ENCODE assay signal across 1 cellular context in the genomic region with DNA sequence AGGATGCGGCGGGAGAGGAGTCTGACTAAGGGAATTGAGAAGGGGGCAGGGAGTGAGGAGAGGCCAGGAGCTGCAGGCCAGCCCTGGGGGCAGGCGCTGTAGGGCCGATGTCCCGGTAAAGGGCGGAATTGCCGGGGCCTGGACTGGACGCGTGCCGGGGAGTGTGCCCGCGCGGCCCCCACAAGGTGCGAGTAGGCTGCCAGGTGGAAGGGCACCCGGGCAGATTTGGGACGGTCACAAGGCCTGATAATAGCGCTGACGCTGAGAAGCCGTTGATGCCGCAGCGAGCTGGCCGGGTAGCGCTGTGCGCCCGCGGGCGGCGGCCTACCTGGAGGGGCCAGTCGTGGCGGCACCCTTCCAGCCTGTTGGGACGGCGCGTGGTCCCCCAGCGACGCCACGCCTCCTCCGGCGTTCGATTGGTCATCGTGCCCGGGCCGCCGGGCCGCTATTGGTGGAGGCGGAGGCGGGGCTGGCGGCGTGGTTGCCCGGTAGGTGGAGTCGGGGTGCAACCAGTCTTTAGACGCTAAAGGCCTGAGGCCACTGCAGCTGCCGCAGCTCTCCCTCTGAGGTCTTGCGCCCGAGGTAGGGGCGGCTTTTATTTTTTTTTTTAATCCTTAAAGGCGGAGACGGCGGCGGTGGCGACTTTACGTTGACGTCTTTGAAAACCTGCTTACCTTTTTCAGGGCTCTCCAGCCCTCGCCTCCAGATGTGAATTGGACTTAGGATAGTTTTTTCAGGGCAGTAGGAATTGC.
TF ChIP-seq lines count a peak whose summit lies in the region.

No MANE protein-coding gene starts in this region.

TF ChIP-seq in SK-N-SH, 30 proteins besides CTCF, POLR2A, EP300 and RAD21 (continued from another document):
- TF ChIP-seq, protein P1, sequence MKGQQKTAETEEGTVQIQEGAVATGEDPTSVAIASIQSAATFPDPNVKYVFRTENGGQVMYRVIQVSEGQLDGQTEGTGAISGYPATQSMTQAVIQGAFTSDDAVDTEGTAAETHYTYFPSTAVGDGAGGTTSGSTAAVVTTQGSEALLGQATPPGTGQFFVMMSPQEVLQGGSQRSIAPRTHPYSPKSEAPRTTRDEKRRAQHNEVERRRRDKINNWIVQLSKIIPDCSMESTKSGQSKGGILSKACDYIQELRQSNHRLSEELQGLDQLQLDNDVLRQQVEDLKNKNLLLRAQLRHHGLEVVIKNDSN (IDR thresholded peaks at IDR 0.05; ENCODE audit: borderline replicate concordance, low read depth), result 0 out of 2 replicates have a peak, but pooled peaks have one; percentile 30
- TF ChIP-seq, protein P2, sequence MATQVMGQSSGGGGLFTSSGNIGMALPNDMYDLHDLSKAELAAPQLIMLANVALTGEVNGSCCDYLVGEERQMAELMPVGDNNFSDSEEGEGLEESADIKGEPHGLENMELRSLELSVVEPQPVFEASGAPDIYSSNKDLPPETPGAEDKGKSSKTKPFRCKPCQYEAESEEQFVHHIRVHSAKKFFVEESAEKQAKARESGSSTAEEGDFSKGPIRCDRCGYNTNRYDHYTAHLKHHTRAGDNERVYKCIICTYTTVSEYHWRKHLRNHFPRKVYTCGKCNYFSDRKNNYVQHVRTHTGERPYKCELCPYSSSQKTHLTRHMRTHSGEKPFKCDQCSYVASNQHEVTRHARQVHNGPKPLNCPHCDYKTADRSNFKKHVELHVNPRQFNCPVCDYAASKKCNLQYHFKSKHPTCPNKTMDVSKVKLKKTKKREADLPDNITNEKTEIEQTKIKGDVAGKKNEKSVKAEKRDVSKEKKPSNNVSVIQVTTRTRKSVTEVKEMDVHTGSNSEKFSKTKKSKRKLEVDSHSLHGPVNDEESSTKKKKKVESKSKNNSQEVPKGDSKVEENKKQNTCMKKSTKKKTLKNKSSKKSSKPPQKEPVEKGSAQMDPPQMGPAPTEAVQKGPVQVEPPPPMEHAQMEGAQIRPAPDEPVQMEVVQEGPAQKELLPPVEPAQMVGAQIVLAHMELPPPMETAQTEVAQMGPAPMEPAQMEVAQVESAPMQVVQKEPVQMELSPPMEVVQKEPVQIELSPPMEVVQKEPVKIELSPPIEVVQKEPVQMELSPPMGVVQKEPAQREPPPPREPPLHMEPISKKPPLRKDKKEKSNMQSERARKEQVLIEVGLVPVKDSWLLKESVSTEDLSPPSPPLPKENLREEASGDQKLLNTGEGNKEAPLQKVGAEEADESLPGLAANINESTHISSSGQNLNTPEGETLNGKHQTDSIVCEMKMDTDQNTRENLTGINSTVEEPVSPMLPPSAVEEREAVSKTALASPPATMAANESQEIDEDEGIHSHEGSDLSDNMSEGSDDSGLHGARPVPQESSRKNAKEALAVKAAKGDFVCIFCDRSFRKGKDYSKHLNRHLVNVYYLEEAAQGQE (IDR thresholded peaks at IDR 0.05; ENCODE audit: low read depth, low read length), result no peak
- TF ChIP-seq GATA2 (CRISPR knock-in tag; IDR thresholded peaks at IDR 0.05) (no peak), NFIC (IDR thresholded peaks at IDR 0.05; ENCODE audit: borderline replicate concordance) (no peak), MEF2A (IDR thresholded peaks at IDR 0.05; ENCODE audit: borderline replicate concordance, low read depth) (no peak), MXI1 (IDR thresholded peaks at IDR 0.05; ENCODE audit: low read depth, low read length) (peak; percentile 95), FOXJ3 (CRISPR knock-in tag; IDR thresholded peaks at IDR 0.05) (no peak), GABPA (IDR thresholded peaks at IDR 0.05; ENCODE audit: low read depth) (no peak), TEAD4 (IDR thresholded peaks at IDR 0.05; ENCODE audit: borderline replicate concordance, insufficient read depth) (no peak), NRF1 (IDR thresholded peaks at IDR 0.05; ENCODE audit: low read depth, low read length) (no peak), JUND (IDR thresholded peaks at IDR 0.05) (no peak), EZH2phosphoT487 (IDR thresholded peaks at IDR 0.05; ENCODE audit: borderline replicate concordance, low read depth) (no peak)
- TF ChIP-seq, protein P3, sequence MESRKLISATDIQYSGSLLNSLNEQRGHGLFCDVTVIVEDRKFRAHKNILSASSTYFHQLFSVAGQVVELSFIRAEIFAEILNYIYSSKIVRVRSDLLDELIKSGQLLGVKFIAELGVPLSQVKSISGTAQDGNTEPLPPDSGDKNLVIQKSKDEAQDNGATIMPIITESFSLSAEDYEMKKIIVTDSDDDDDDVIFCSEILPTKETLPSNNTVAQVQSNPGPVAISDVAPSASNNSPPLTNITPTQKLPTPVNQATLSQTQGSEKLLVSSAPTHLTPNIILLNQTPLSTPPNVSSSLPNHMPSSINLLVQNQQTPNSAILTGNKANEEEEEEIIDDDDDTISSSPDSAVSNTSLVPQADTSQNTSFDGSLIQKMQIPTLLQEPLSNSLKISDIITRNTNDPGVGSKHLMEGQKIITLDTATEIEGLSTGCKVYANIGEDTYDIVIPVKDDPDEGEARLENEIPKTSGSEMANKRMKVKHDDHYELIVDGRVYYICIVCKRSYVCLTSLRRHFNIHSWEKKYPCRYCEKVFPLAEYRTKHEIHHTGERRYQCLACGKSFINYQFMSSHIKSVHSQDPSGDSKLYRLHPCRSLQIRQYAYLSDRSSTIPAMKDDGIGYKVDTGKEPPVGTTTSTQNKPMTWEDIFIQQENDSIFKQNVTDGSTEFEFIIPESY (IDR thresholded peaks at IDR 0.05; ENCODE audit: borderline replicate concordance, low read depth), result no peak
- TF ChIP-seq, protein P4, sequence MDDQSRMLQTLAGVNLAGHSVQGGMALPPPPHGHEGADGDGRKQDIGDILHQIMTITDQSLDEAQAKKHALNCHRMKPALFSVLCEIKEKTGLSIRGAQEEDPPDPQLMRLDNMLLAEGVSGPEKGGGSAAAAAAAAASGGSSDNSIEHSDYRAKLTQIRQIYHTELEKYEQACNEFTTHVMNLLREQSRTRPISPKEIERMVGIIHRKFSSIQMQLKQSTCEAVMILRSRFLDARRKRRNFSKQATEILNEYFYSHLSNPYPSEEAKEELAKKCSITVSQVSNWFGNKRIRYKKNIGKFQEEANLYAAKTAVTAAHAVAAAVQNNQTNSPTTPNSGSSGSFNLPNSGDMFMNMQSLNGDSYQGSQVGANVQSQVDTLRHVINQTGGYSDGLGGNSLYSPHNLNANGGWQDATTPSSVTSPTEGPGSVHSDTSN (IDR thresholded peaks at IDR 0.05), result no peak
- TF ChIP-seq, protein P5, sequence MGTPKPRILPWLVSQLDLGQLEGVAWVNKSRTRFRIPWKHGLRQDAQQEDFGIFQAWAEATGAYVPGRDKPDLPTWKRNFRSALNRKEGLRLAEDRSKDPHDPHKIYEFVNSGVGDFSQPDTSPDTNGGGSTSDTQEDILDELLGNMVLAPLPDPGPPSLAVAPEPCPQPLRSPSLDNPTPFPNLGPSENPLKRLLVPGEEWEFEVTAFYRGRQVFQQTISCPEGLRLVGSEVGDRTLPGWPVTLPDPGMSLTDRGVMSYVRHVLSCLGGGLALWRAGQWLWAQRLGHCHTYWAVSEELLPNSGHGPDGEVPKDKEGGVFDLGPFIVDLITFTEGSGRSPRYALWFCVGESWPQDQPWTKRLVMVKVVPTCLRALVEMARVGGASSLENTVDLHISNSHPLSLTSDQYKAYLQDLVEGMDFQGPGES (IDR thresholded peaks at IDR 0.05; ENCODE audit: low read depth, low read length), result 0 out of 2 replicates have a peak, but pooled peaks have one; percentile 42
